ENCODE assay signal across 1 cellular context in genomic region chr17:27846042-27846655, GRCh38.
TF ChIP-seq lines count a peak whose summit lies in the region.

No MANE protein-coding gene starts in this region.

TF ChIP-seq in WTC11, 78 proteins besides CTCF, POLR2A, EP300 and RAD21 (continued from another document):
- TF ChIP-seq PRDM15 (CRISPR knock-in tag; IDR thresholded peaks at IDR 0.05) (no peak), CBFB (CRISPR knock-in tag; IDR thresholded peaks at IDR 0.05; ENCODE audit: low read depth) (no peak), ATF2 (CRISPR knock-in tag; IDR thresholded peaks at IDR 0.05; ENCODE audit: borderline replicate concordance, low read depth) (no peak), ELF4 (CRISPR knock-in tag; IDR thresholded peaks at IDR 0.05; ENCODE audit: low read depth) (no peak), ARID4B (CRISPR knock-in tag; IDR thresholded peaks at IDR 0.05; ENCODE audit: borderline replicate concordance) (no peak)
